ENCODE assay signal across 11 cellular contexts in genomic region chr20:5719861-5720401, GRCh38. TPM values are rescaled to one million over a fixed set of nuclear protein-coding genes. Genes with fewer than 3 reads are reported as not detected.
A peak's percentile ranks its signal among the peaks of the same experiment; 100 is the strongest.
DNase-seq lines count a peak whose midpoint lies in the region; ATAC-seq, FAIRE-seq and TF ChIP-seq lines count a peak whose summit lies in the region.
"Had no signal": no experiment of that assay in that cellular context is flagged by ENCODE, and none has a peak within 500 bp of the region (broad histone marks: within the 10 kb centered on the region; RNA-seq: fewer than 3 reads in every experiment).

No MANE protein-coding gene starts in this region.

- TF ChIP-seq POLR2A in suprapubic skin (IDR thresholded peaks at IDR 0.05) = no peak

- CTCF ChIA-PET in OCI-LY7 (lab: Charles Lee; ENCODE audit: unreplicated experiment) = no interaction called here

- TF ChIP-seq EP300 in suprapubic skin (IDR thresholded peaks at IDR 0.05) = no peak

- POLR2A ChIA-PET in OCI-LY7 (lab: Charles Lee) = interaction anchor here (0.6 kb wide), 1 partner anchor 28 kb away, joined by 4 read pairs; no protein-coding TSS in a partner anchor

- H3K27me3 ChIP-seq in suprapubic skin = no peaks in the 10 kb centered on the region
- H3K27me3 ChIP-seq: neutrophil had no signal

- no peak overlapping the region for H3K27ac ChIP-seq in OCI-LY7 (ENCODE audit: low read depth, low read length, poor library complexity, severe bottlenecking)
- no peak overlapping the region for H3K27ac ChIP-seq in suprapubic skin
- H3K27ac ChIP-seq: neutrophil, VCaP had no signal

- intact Hi-C loops in Right ventricle myocardium inferior (cut with DNase I) = no loop called here
- intact Hi-C loops in cardiac septum (cut with DNase I) = no loop called here
- intact Hi-C loops in OCI-LY7 (cut with micrococcal nuclease; ENCODE audit: unreplicated experiment) = no loop called here
- intact Hi-C loops in head of caudate nucleus (cut with DNase I) = no loop called here

- no peaks in the 10 kb centered on the region for H4K20me1 ChIP-seq in OCI-LY7 (ENCODE audit: insufficient read depth, low read length)

- no peaks in the 10 kb centered on the region for H3K36me3 ChIP-seq in OCI-LY7 (ENCODE audit: insufficient read depth, low read length)
- H3K36me3 ChIP-seq in suprapubic skin = no peaks in the 10 kb centered on the region
- H3K36me3 ChIP-seq: neutrophil had no signal

- DNase-seq in Right ventricle myocardium inferior (ENCODE audit: missing footprints) (no peak), cardiac septum (ENCODE audit: low spot score) (no peak), OCI-LY7 (ENCODE audit: low spot score) (no peak), choroid plexus epithelial cell (ENCODE audit: low read depth) (peak; percentile 58), urothelium cell line (ENCODE audit: low spot score) (peak; percentile 27), head of caudate nucleus (no peak), suprapubic skin (ENCODE audit: low spot score in 2 of 2) (no peak)
- DNase-seq: amniotic stem cell had no signal

- BruUV-seq in OCI-LY7 (replicated peaks; lab: Mats Ljungman, UMichigan) = no TSS peak

- H3K4me2 ChIP-seq in OCI-LY7 (ENCODE audit: low read length) = no peak overlapping the region

- TF ChIP-seq CTCF in OCI-LY7 (conservative IDR thresholded peaks at IDR 0.05; ENCODE audit: low read length) = no peak
- no peak for TF ChIP-seq CTCF in choroid plexus epithelial cell (conservative IDR thresholded peaks at IDR 0.05; ENCODE audit: low read depth, low read length)
- no peak for TF ChIP-seq CTCF in suprapubic skin (IDR thresholded peaks at IDR 0.05)

- H3K79me2 ChIP-seq in OCI-LY7 (ENCODE audit: insufficient read depth, low read depth, low read length) = no peaks in the 10 kb centered on the region

- 61% methylated on average over 6 of the region's 6 CpGs for WGBS in suprapubic skin

- peak overlapping the region; percentile 20; the same call in 1 of the 2 replicates for H2AFZ ChIP-seq in OCI-LY7 (ENCODE audit: low read length)

- ATAC-seq in Right ventricle myocardium inferior = peak; percentile 20
- ATAC-seq in GM21526 (IDR thresholded peaks at IDR 0.05; ENCODE audit: low FRiP score, unreplicated experiment) = no peak

- H3K4me3 ChIP-seq in OCI-LY7 (ENCODE audit: low read depth, low read length, poor library complexity, severe bottlenecking) (no peak overlapping the region), choroid plexus epithelial cell (ENCODE audit: low read depth, low read length) (no peak overlapping the region), suprapubic skin (no peak overlapping the region)

- no peaks in the 10 kb centered on the region for H3K9me2 ChIP-seq in OCI-LY7 (ENCODE audit: insufficient read depth, low read length)

- H3K9me3 ChIP-seq in OCI-LY7 (ENCODE audit: low read length) (no peaks in the 10 kb centered on the region), suprapubic skin (no peaks in the 10 kb centered on the region)
- H3K9me3 ChIP-seq: neutrophil had no signal

- peaks cover 27% of the 10 kb centered on the region for H3K4me1 ChIP-seq in OCI-LY7 (ENCODE audit: insufficient read depth, low read length, poor library complexity, severe bottlenecking)
- H3K4me1 ChIP-seq in suprapubic skin = peaks cover 4% of the 10 kb centered on the region

- FAIRE-seq in urothelium cell line (lab: Jason Lieb, UNC) = no peak

RNA-seq across cellular contexts. Expression of gene SHLD1, which starts 30.3 kb away (rescaled TPM):
- total RNA-seq in Right ventricle myocardium inferior = 5.3 TPM
- 4.3 TPM for total RNA-seq in cardiac septum
- total RNA-seq in OCI-LY7 (2014; rRNA removed; shearing (Covaris generic)) = 19.4 and 29.6 TPM in 2 replicates
- 31.2 and 31.5 TPM in 2 replicates for total RNA-seq in OCI-LY7 (2022)
- 1 to 10 TPM; 3.3 to 3.9 (median 3.7) TPM for total RNA-seq in suprapubic skin

Comparison
In these comparisons a context has a peak if more than half of its experiments do, and no peak if none do; other contexts are left out.
1. DNase-seq: peak in choroid plexus epithelial cell (single experiment) and urothelium cell line (single experiment); none in Right ventricle myocardium inferior (single experiment), cardiac septum (single experiment), OCI-LY7 (single experiment), head of caudate nucleus (0 of 42) and suprapubic skin (0 of 2).